In the genomic region with DNA sequence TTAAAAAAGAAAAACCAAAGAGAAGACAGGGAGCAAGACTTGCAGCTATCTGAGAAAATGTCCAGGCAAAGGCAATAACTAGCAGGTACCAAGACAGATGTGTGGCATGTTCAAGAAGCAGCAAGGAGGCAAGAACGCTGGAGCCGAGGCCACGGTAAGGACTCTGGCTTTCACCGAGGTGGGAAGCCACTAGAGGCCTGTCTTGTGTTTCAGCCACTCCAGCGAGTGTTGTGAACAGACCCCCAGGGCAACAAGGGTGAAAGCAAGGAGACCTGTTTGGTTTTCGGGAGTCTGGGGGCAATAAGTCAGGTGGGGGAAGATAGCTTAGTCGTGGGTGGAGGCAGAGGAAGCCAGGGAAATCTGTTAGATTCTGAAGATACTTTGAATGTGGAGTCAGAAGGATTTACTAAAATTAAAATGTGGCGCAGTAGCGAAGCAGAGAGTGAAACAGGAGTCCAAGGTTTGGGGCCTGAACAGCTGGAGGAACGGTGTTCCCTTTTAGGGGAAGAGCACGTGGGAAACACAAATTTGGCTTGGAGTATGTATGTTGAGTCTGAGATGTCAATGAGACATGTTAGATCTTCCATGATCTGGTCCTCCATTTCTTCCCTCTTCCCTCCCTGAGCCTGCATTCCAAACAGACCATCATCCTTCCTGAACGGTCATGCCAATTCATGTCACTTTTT, we compare ENCODE assay signal across 14 cellular contexts. TPM values are rescaled to one million over a fixed set of nuclear protein-coding genes. Genes with fewer than 3 reads are reported as not detected.
DNase-seq lines count a peak whose midpoint lies in the region; ATAC-seq lines count a peak whose summit lies in the region.
"Had no signal": no experiment of that assay in that cellular context is flagged by ENCODE, and none has a peak within 500 bp of the region (broad histone marks: within the 10 kb centered on the region; RNA-seq: fewer than 3 reads in every experiment).

No MANE protein-coding gene starts in this region.

- peaks cover 18 to 68% (median 45%) of the 10 kb centered on the region in 3 experiments for H3K36me3 ChIP-seq in naive thymus-derived CD4-positive, alpha-beta T cell (ENCODE audit: control insufficient read depth in 2 of 3, insufficient read depth in 3 of 3, low read length in 3 of 3)
- H3K36me3 ChIP-seq: prostate gland had no signal

- peak overlapping the region; percentile 12 for H3K27ac ChIP-seq in naive thymus-derived CD4-positive, alpha-beta T cell (ENCODE audit: low read depth, low read length)
- H3K27ac ChIP-seq: left ventricle myocardium inferior, prostate gland, testis had no signal

- H3K4me3 Mint-ChIP-seq in activated naive CD4-positive, alpha-beta T cell treated with anti-CD3 and anti-CD28 coated beads, Interleukin-2, amount 50 U/mL, for 24 hours = peak overlapping the region; percentile 70
- H3K4me3 Mint-ChIP-seq in activated naive CD8-positive, alpha-beta T cell treated with anti-CD3 and anti-CD28 coated beads, Interleukin-2, amount 10 ng/mL, durations not matched to agents 7 days and 5 days = peak overlapping the region; percentile 97
- H3K4me3 Mint-ChIP-seq in naive thymus-derived CD4-positive, alpha-beta T cell = peak overlapping the region; percentile 68 to 98 (median 96)

- peaks cover 91% of the 10 kb centered on the region for H3K4me1 Mint-ChIP-seq in activated naive CD4-positive, alpha-beta T cell treated with anti-CD3 and anti-CD28 coated beads, Interleukin-2, amount 50 U/mL, for 24 hours
- H3K4me1 Mint-ChIP-seq in activated naive CD8-positive, alpha-beta T cell treated with anti-CD3 and anti-CD28 coated beads, Interleukin-2, amount 10 ng/mL, durations not matched to agents 7 days and 5 days = peaks cover 76% of the 10 kb centered on the region
- peaks cover 76 to 92% (median 87%) of the 10 kb centered on the region in 7 donors for H3K4me1 Mint-ChIP-seq in naive thymus-derived CD4-positive, alpha-beta T cell

- CTCF ChIA-PET in naive thymus-derived CD4-positive, alpha-beta T cell (lab: Charles Lee) = no interaction called here

- H3K27me3 ChIP-seq in naive thymus-derived CD4-positive, alpha-beta T cell (ENCODE audit: control insufficient read depth in 2 of 2, insufficient read depth in 2 of 2, low read length in 2 of 2) = no peaks in the 10 kb centered on the region
- H3K27me3 ChIP-seq: testis had no signal

- peak overlapping the region; percentile 87 for H3K27ac Mint-ChIP-seq in activated naive CD4-positive, alpha-beta T cell treated with anti-CD3 and anti-CD28 coated beads, Interleukin-2, amount 50 U/mL, for 24 hours
- H3K27ac Mint-ChIP-seq in activated naive CD8-positive, alpha-beta T cell treated with anti-CD3 and anti-CD28 coated beads, Interleukin-2, amount 10 ng/mL, durations not matched to agents 7 days and 5 days = peak overlapping the region; percentile 30
- H3K27ac Mint-ChIP-seq in naive thymus-derived CD4-positive, alpha-beta T cell = peak overlapping the region in 8 of 9 donors; percentile 57 to 97 (median 88)

- no peaks in the 10 kb centered on the region for H3K9me3 ChIP-seq in naive thymus-derived CD4-positive, alpha-beta T cell (ENCODE audit: control insufficient read depth in 2 of 3, low read length in 3 of 3)
- H3K9me3 ChIP-seq: left ventricle myocardium inferior, prostate gland, testis had no signal

- POLR2A ChIA-PET in activated naive CD8-positive, alpha-beta T cell treated with anti-CD3 and anti-CD28 coated beads, Interleukin-2, amount 10 ng/mL, durations not matched to agents 7 days and 5 days (lab: Charles Lee) = interaction anchor here (1.0 to 1.5 kb wide), 3 partner anchors 12 to 19 kb away, joined by 3 to 6 read pairs (median 3); no protein-coding TSS in a partner anchor
- POLR2A ChIA-PET in naive thymus-derived CD4-positive, alpha-beta T cell (lab: Charles Lee) = interaction anchor here (0.8 to 13.1 kb wide), 2 partner anchors 10 to 17 kb away, joined by 4 to 124 read pairs; no protein-coding TSS in a partner anchor

- peaks cover 22% of the 10 kb centered on the region for H3K36me3 Mint-ChIP-seq in activated naive CD4-positive, alpha-beta T cell treated with anti-CD3 and anti-CD28 coated beads, Interleukin-2, amount 50 U/mL, for 24 hours
- peaks cover 53% of the 10 kb centered on the region for H3K36me3 Mint-ChIP-seq in activated naive CD8-positive, alpha-beta T cell treated with anti-CD3 and anti-CD28 coated beads, Interleukin-2, amount 10 ng/mL, durations not matched to agents 7 days and 5 days
- H3K36me3 Mint-ChIP-seq in naive thymus-derived CD4-positive, alpha-beta T cell = peaks cover 4 to 43% (median 37%) of the 10 kb centered on the region in 5 donors

- peaks cover 67 to 78% of the 10 kb centered on the region in 2 donors for H3K4me1 ChIP-seq in naive thymus-derived CD4-positive, alpha-beta T cell (ENCODE audit: control insufficient read depth in 2 of 2, insufficient read depth in 2 of 2, low read length in 2 of 2)

- intact Hi-C loops in naive thymus-derived CD4-positive, alpha-beta T cell (cut with micrococcal nuclease) = loop anchor here in 1 of 2 donors (10.0 kb wide), 1 partner anchor 509 kb away; no protein-coding TSS in a partner anchor

- no peaks in the 10 kb centered on the region for H3K27me3 Mint-ChIP-seq in activated naive CD4-positive, alpha-beta T cell treated with anti-CD3 and anti-CD28 coated beads, Interleukin-2, amount 50 U/mL, for 24 hours
- no peaks in the 10 kb centered on the region for H3K27me3 Mint-ChIP-seq in activated naive CD8-positive, alpha-beta T cell treated with anti-CD3 and anti-CD28 coated beads, Interleukin-2, amount 10 ng/mL, durations not matched to agents 7 days and 5 days
- no peaks in the 10 kb centered on the region for H3K27me3 Mint-ChIP-seq in naive thymus-derived CD4-positive, alpha-beta T cell

- H3K9me3 Mint-ChIP-seq in activated naive CD4-positive, alpha-beta T cell treated with anti-CD3 and anti-CD28 coated beads, Interleukin-2, amount 50 U/mL, for 24 hours = no peaks in the 10 kb centered on the region
- no peaks in the 10 kb centered on the region for H3K9me3 Mint-ChIP-seq in activated naive CD8-positive, alpha-beta T cell treated with anti-CD3 and anti-CD28 coated beads, Interleukin-2, amount 10 ng/mL, durations not matched to agents 7 days and 5 days
- peaks cover 0 to 3% (median 0%) of the 10 kb centered on the region in 11 donors for H3K9me3 Mint-ChIP-seq in naive thymus-derived CD4-positive, alpha-beta T cell

- ATAC-seq in activated naive CD8-positive, alpha-beta T cell treated with anti-CD3 and anti-CD28 coated beads, Interleukin-2, amount 10 ng/mL, durations not matched to agents 7 days and 5 days (ENCODE audit: low read depth) = no peak
- ATAC-seq in naive thymus-derived CD4-positive, alpha-beta T cell = no peak
- ATAC-seq: Right ventricle myocardium inferior had no signal

- DNase-seq in activated naive CD4-positive, alpha-beta T cell treated with Interleukin-2 at 50 U/mL for 16 hours = no peak
- DNase-seq in activated naive CD8-positive, alpha-beta T cell treated with anti-CD3 and anti-CD28 coated beads, Interleukin-2, amount 10 ng/mL, durations not matched to agents 7 days and 5 days = no peak
- no peak for DNase-seq in naive thymus-derived CD4-positive, alpha-beta T cell
- DNase-seq in NCI-H510A (lab: John Stamatoyannopoulos, UW) (no peak), NCI-H2081 (lab: John Stamatoyannopoulos, UW) (no peak), HK-2 (ENCODE audit: unreplicated experiment) (no peak), NCI-H524 (lab: John Stamatoyannopoulos, UW) (no peak)
- DNase-seq: amniotic stem cell, left ventricle myocardium inferior, NCI-H1092, testis had no signal

- no peak overlapping the region for H3K4me3 ChIP-seq in naive thymus-derived CD4-positive, alpha-beta T cell (ENCODE audit: low read length)
- H3K4me3 ChIP-seq: prostate gland, testis had no signal

RNA-seq across cellular contexts. Expression of a gene that starts 3.1 kb away (rescaled TPM):
- total RNA-seq in activated naive CD8-positive, alpha-beta T cell treated with anti-CD3 and anti-CD28 coated beads, Interleukin-2, amount 10 ng/mL, durations not matched to agents 7 days and 5 days = 100 to 1,000 TPM; 371 to 372 TPM
- total RNA-seq in naive thymus-derived CD4-positive, alpha-beta T cell = 100 to 1,000 TPM; 242 to 470 (median 330) TPM
- 100 to 1,000 TPM; 268 to 412 TPM for polyA plus RNA-seq in naive thymus-derived CD4-positive, alpha-beta T cell

Comparison
In these comparisons a context has a peak if more than half of its experiments do, and no peak if none do; other contexts are left out.
1. H3K27ac Mint-ChIP-seq: peak in every context shown above with its lines; median percentile 88 in naive thymus-derived CD4-positive, alpha-beta T cell; 87 in activated naive CD4-positive, alpha-beta T cell treated with anti-CD3 and anti-CD28 coated beads, Interleukin-2, amount 50 U/mL, for 24 hours; 30 in activated naive CD8-positive, alpha-beta T cell treated with anti-CD3 and anti-CD28 coated beads, Interleukin-2, amount 10 ng/mL, durations not matched to agents 7 days and 5 days.